2 cellular contexts compared by ENCODE assay signal in the genomic region with DNA sequence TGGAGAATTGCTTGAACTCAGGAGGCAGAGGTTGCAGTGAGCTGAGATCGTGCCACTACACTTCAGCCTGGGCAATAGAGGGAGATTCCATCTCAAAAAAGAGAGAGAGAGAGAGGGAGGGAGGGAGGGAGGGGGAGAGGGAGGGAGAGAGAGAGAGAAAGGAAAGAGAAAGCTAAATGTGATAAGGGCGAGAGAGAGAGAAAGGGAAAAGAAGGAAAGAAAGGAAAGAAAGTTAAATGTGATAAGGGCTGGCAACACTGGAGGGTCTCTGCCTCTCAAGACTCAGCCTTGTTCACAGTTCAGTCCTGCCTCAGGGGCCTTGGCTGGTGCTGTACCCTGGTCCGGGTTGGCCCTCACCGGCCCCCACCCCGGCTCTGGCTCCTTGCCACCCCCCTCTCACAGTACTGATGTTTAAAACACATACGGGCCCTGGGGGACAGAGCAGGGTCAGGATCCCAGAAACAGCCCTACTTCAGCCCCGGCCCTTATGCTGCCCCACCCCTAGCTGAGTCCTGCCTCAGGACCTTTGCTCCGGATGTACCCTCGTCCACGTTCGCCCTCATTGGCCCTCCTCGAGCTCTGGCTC.
TF ChIP-seq lines count a peak whose summit lies in the region.

No MANE protein-coding gene starts in this region.

TF ChIP-seq in HEK293, 187 proteins besides CTCF, POLR2A, EP300 and RAD21:
- no peak for TF ChIP-seq ZNF350 (tag by site-specific recombination; IDR thresholded peaks at IDR 0.05)
- TF ChIP-seq ZNF366 (tag by site-specific recombination; conservative IDR thresholded peaks at IDR 0.05): peak; percentile 26; the same call in 1 of the 2 replicates
- TF ChIP-seq ZNF623 (tag by site-specific recombination; IDR thresholded peaks at IDR 0.05): peak; percentile 60
- no peak for TF ChIP-seq SP7 (tag by site-specific recombination; IDR thresholded peaks at IDR 0.05)
- TF ChIP-seq MZF1 (tag by site-specific recombination; IDR thresholded peaks at IDR 0.05; ENCODE audit: borderline replicate concordance): no peak
- TF ChIP-seq ZNF19 (tag by site-specific recombination; IDR thresholded peaks at IDR 0.05; ENCODE audit: low read depth): no peak
- TF ChIP-seq ZNF792 (tag by site-specific recombination; IDR thresholded peaks at IDR 0.05): no peak
- no peak for TF ChIP-seq MEIS1 (CRISPR knock-in tag; IDR thresholded peaks at IDR 0.05; ENCODE audit: borderline replicate concordance)
- no peak for TF ChIP-seq ZNF140 (tag by site-specific recombination; IDR thresholded peaks at IDR 0.05)
- TF ChIP-seq PRDM1 (tag by site-specific recombination; IDR thresholded peaks at IDR 0.05): peak; percentile 97

TF ChIP-seq in endothelial cell of umbilical vein, 7 proteins besides CTCF, POLR2A, EP300 and RAD21:
- TF ChIP-seq JUN (IDR thresholded peaks at IDR 0.05; ENCODE audit: borderline replicate concordance, insufficient read depth, insufficient read length, low read depth) (no peak), GATA2 (IDR thresholded peaks at IDR 0.05; ENCODE audit: insufficient read depth, insufficient read length, low read depth, low read length) (no peak), EZH2 (IDR thresholded peaks at IDR 0.05; ENCODE audit: borderline replicate concordance, low read depth, low read length, severe bottlenecking) (no peak), POLR2AphosphoS5 (IDR thresholded peaks at IDR 0.05; ENCODE audit: insufficient read depth, low read depth, low read length) (no peak), MYC (IDR thresholded peaks at IDR 0.05; ENCODE audit: low read depth, low read length) (no peak), FOS (IDR thresholded peaks at IDR 0.05; ENCODE audit: borderline replicate concordance, insufficient read depth, low read length) (no peak)
- TF ChIP-seq, protein P1, sequence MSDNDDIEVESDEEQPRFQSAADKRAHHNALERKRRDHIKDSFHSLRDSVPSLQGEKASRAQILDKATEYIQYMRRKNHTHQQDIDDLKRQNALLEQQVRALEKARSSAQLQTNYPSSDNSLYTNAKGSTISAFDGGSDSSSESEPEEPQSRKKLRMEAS (IDR thresholded peaks at IDR 0.05; ENCODE audit: insufficient read depth, insufficient read length): no peak
